ENCODE assay signal across 20 cellular contexts in the genomic region with DNA sequence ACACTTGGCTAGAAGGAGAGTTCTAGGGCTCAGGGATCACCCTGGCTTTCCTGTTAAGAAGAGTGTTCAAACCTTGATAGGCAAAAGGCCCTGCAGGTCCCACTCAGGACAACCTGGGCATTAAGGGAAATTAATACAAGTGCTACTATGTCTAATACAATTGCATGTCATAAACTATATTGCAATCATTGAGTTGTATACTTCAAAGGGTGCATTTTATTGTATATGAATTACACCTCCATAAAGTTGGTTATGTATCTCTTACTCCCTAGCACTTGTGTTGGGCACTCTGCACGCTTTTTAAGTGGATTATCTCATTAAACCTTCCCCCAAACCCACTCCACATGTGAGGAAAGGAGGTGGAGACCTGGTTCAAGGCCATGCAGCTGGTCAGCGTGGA.
"Had no signal": no experiment of that assay in that cellular context is flagged by ENCODE, and none has a peak within 500 bp of the region (broad histone marks: within the 10 kb centered on the region; RNA-seq: fewer than 3 reads in every experiment).

No MANE protein-coding gene starts in this region.

- H3K9me3 Mint-ChIP-seq: naive B cell, nephron had no signal

- H3K4me1 ChIP-seq: colonic mucosa, sigmoid colon, vagina had no signal

- H3K4me3 ChIP-seq: colonic mucosa, esophagus squamous epithelium, gastroesophageal sphincter, lung, sigmoid colon, skin epidermis, vagina had no signal

- H3K4me3 Mint-ChIP-seq: immature natural killer cell, naive B cell, nephron had no signal

- ATAC-seq: gastroesophageal sphincter, left cardiac atrium, left ventricle myocardium superior had no signal

- H3K36me3 ChIP-seq: colonic mucosa, esophagus squamous epithelium, gastroesophageal sphincter, neutrophil, sigmoid colon, vagina had no signal

- H3K4me1 Mint-ChIP-seq: immature natural killer cell, naive B cell had no signal

- H3K27ac Mint-ChIP-seq: immature natural killer cell, naive B cell, nephron had no signal

- H3K9me3 ChIP-seq: colonic mucosa, esophagus squamous epithelium, gastroesophageal sphincter, neutrophil, sigmoid colon, vagina had no signal

- H3K36me3 Mint-ChIP-seq: immature natural killer cell, naive B cell had no signal

- DNase-seq: colonic mucosa; dermis blood vessel endothelial cell; esophagus squamous epithelium; foreskin fibroblast; immature natural killer cell; left cardiac atrium; left ventricle myocardium superior; mesenchymal stem cell; midbrain; naive B cell; sigmoid colon; stimulated activated CD4-positive, alpha-beta T cell treated with anti-CD3 and anti-CD28 coated beads, Interleukin-12 subunit alpha, Interleukin-12 subunit beta, amount 100 ng/mL, for 4 hours; stimulated activated naive CD4-positive, alpha-beta T cell treated with Interleukin-2 at 50 U/mL for 16 hours; trophoblast cell had no signal
